1 cellular context compared by ENCODE assay signal in genomic region chr11:8788616-8789015, GRCh38.
TF ChIP-seq lines count a peak whose summit lies in the region.

No MANE protein-coding gene starts in this region.

TF ChIP-seq in IMR-90, 13 proteins besides CTCF, POLR2A, EP300 and RAD21:
- TF ChIP-seq ELK1 (IDR thresholded peaks at IDR 0.05; ENCODE audit: borderline replicate concordance, low read depth, low read length) (no peak), CHD1 (IDR thresholded peaks at IDR 0.05; ENCODE audit: low read depth, low read length) (no peak), MAZ (IDR thresholded peaks at IDR 0.05; ENCODE audit: borderline replicate concordance, low read depth, low read length) (no peak), RFX5 (IDR thresholded peaks at IDR 0.05; ENCODE audit: low read depth, low read length) (no peak), NFE2L2 (IDR thresholded peaks at IDR 0.05; ENCODE audit: low read depth, low read length) (no peak), MAFK (IDR thresholded peaks at IDR 0.05; ENCODE audit: low read depth, low read length) (no peak), MXI1 (IDR thresholded peaks at IDR 0.05; ENCODE audit: borderline replicate concordance, low read depth, low read length) (no peak), USF2 (IDR thresholded peaks at IDR 0.05; ENCODE audit: low read depth, low read length) (no peak), FOS (IDR thresholded peaks at IDR 0.05; ENCODE audit: low read depth, low read length) (no peak), SMC3 (IDR thresholded peaks at IDR 0.05; ENCODE audit: low read depth, low read length) (no peak), BHLHE40 (IDR thresholded peaks at IDR 0.05; ENCODE audit: low read depth, low read length) (no peak), CEBPB (IDR thresholded peaks at IDR 0.05; ENCODE audit: low read depth, low read length) (no peak), RCOR1 (IDR thresholded peaks at IDR 0.05; ENCODE audit: insufficient replicate concordance, low read length) (no peak)
